In genomic region chr17:32731556-32732295, GRCh38 we compare ENCODE assay signal across 32 cellular contexts.
"Had no signal": no experiment of that assay in that cellular context is flagged by ENCODE, and none has a peak within 500 bp of the region (broad histone marks: within the 10 kb centered on the region; RNA-seq: fewer than 3 reads in every experiment).

No MANE protein-coding gene starts in this region.

- H3K9ac ChIP-seq: SK-N-SH had no signal

- H3K4me1 Mint-ChIP-seq: activated CD4-positive, alpha-beta T cell treated with anti-CD3 and anti-CD28 coated beads for 36 hours; activated CD4-positive, alpha-beta T cell treated with anti-CD3 and anti-CD28 coated beads, Interleukin-2, amount 10 ng/mL, durations not matched to agents 7 days and 5 days had no signal

- H3K9me3 Mint-ChIP-seq: T-helper 2 cell treated with Interferon-gamma antibody and Interleukin-4, amounts not matched to agents 5 μg/mL and 100 μg/mL, for 36 hours had no signal

- H3K27ac Mint-ChIP-seq: activated CD4-positive, alpha-beta T cell treated with anti-CD3 and anti-CD28 coated beads for 36 hours; activated CD4-positive, alpha-beta T cell treated with anti-CD3 and anti-CD28 coated beads, Interleukin-2, amount 10 ng/mL, durations not matched to agents 7 days and 5 days; activated CD8-positive, alpha-beta T cell treated with anti-CD3 and anti-CD28 coated beads, Interleukin-2, amount 10 ng/mL, durations not matched to agents 7 days and 5 days; activated naive CD4-positive, alpha-beta T cell treated with anti-CD3 and anti-CD28 coated beads, Interleukin-2, amount 50 U/mL, for 72 hours; activated T-cell treated with anti-CD3 and anti-CD28 coated beads, Interleukin-2, amount 50 U/mL, for 24 hours; activated T-helper 2 cell treated with anti-CD3 and anti-CD28 coated beads, Interferon-gamma antibody, Interleukin-2, Interleukin-4, amounts not matched to agents 10 μg/mL and 5 μg/mL and 100 μg/mL, durations not matched to agents 14 hours and 24 hours and 36 hours; T-helper 1 cell treated with Interleukin-12 subunit alpha and Interleukin-12 subunit beta and Interleukin-4 antibody, amounts not matched to agents 30 μg/mL and 1 μg/mL, for 36 hours; T-helper 2 cell treated with Interferon-gamma antibody and Interleukin-4, amounts not matched to agents 5 μg/mL and 100 μg/mL, for 36 hours had no signal

- H3K27me3 Mint-ChIP-seq: activated CD4-positive, alpha-beta T cell treated with anti-CD3 and anti-CD28 coated beads for 36 hours; activated CD4-positive, alpha-beta T cell treated with anti-CD3 and anti-CD28 coated beads, Interleukin-2, amount 10 ng/mL, durations not matched to agents 7 days and 5 days; activated T-cell treated with anti-CD3 and anti-CD28 coated beads, Interleukin-2, amount 50 U/mL, for 24 hours; brain had no signal

- H3K27ac ChIP-seq: adrenal gland, SJSA1 had no signal

- H3K4me1 ChIP-seq: adrenal gland, SJSA1 had no signal

- DNase-seq: activated CD4-positive, alpha-beta T cell treated with anti-CD3 and anti-CD28 coated beads for 36 hours; activated CD4-positive, alpha-beta T cell treated with anti-CD3 and anti-CD28 coated beads, Interleukin-2, amount 10 ng/mL, durations not matched to agents 7 days and 5 days; activated CD4-positive, alpha-beta T cell treated with anti-CD3 and anti-CD28 coated beads, Interleukin-2, amount 50 U/mL, for 48 hours; activated CD8-positive, alpha-beta T cell treated with anti-CD3 and anti-CD28 coated beads, Interleukin-2, amount 10 ng/mL, durations not matched to agents 7 days and 5 days; activated gamma-delta T cell; activated naive CD4-positive, alpha-beta T cell treated with Interleukin-2 at 50 U/mL for 16 hours; activated T-cell treated with anti-CD3 and anti-CD28 coated beads, Interleukin-2, amount 50 U/mL, for 24 hours; adrenal gland; caudate nucleus; cerebellar nuclear complex; Kasumi-1; KG1; MG63; NCI-H1048; NCI-H1105 treated with DMSO at 0.1 percent for 48 hours; NCI-H1436; NCI-H1694; NCI-H2029 treated with DMSO at 0.1 percent for 48 hours; NCI-H2107; NCI-H2171; NCI-H510A; NCI-H526; NCI-H774; RPMI8226; SHP77 treated with DMSO at 0.1 percent for 48 hours; SK-N-SH had no signal

- H3K36me3 ChIP-seq: adrenal gland, MG63, SJSA1 had no signal

- H3K9me3 ChIP-seq: adrenal gland, MG63, SJSA1, SK-N-SH had no signal

- H3K4me3 ChIP-seq: adrenal gland, MG63, SJSA1 had no signal

- H3K4me2 ChIP-seq: SK-N-SH had no signal

- H3K4me3 Mint-ChIP-seq: activated CD4-positive, alpha-beta T cell treated with anti-CD3 and anti-CD28 coated beads for 36 hours; activated CD4-positive, alpha-beta T cell treated with anti-CD3 and anti-CD28 coated beads, Interleukin-2, amount 10 ng/mL, durations not matched to agents 7 days and 5 days; activated CD8-positive, alpha-beta T cell treated with anti-CD3 and anti-CD28 coated beads, Interleukin-2, amount 10 ng/mL, durations not matched to agents 7 days and 5 days; activated T-cell treated with anti-CD3 and anti-CD28 coated beads, Interleukin-2, amount 50 U/mL, for 24 hours; brain; T-helper 1 cell treated with Interleukin-12 subunit alpha and Interleukin-12 subunit beta and Interleukin-4 antibody, amounts not matched to agents 30 μg/mL and 1 μg/mL, for 36 hours; T-helper 2 cell treated with Interferon-gamma antibody and Interleukin-4, amounts not matched to agents 5 μg/mL and 100 μg/mL, for 36 hours had no signal

- H3K27me3 ChIP-seq: adrenal gland, MG63, SJSA1 had no signal
